ENCODE assay signal across 14 cellular contexts in genomic region chr2:239260546-239261327, GRCh38.
A peak's percentile ranks its signal among the peaks of the same experiment; 100 is the strongest.
DNase-seq lines count a peak whose midpoint lies in the region; ATAC-seq and TF ChIP-seq lines count a peak whose summit lies in the region.
"Had no signal": no experiment of that assay in that cellular context is flagged by ENCODE, and none has a peak within 500 bp of the region (broad histone marks: within the 10 kb centered on the region; RNA-seq: fewer than 3 reads in every experiment).

No MANE protein-coding gene starts in this region.

- peaks cover 28% of the 10 kb centered on the region for H3K36me3 Mint-ChIP-seq in activated CD8-positive, alpha-beta memory T cell treated with anti-CD3 and anti-CD28 coated beads, Interleukin-2, amount 10 ng/mL, durations not matched to agents 7 days and 5 days
- peaks cover 22% of the 10 kb centered on the region for H3K36me3 Mint-ChIP-seq in T-cell

- H3K27ac Mint-ChIP-seq in activated CD8-positive, alpha-beta memory T cell treated with anti-CD3 and anti-CD28 coated beads, Interleukin-2, amount 10 ng/mL, durations not matched to agents 7 days and 5 days, result peak overlapping the region; percentile 87
- peak overlapping the region; percentile 94 to 96 for H3K27ac Mint-ChIP-seq in T-cell

- TF ChIP-seq CTCF in esophagus muscularis mucosa (IDR thresholded peaks at IDR 0.05) (no peak), spleen (IDR thresholded peaks at IDR 0.05 in 8 of 11, conservative IDR thresholded peaks at IDR 0.05 in 3 of 11) (no peak)

- no peaks in the 10 kb centered on the region for H3K36me3 ChIP-seq in esophagus muscularis mucosa
- H3K36me3 ChIP-seq in spleen, result peaks cover 0 to 3% (median 0%) of the 10 kb centered on the region in 6 donors
- H3K36me3 ChIP-seq: heart left ventricle had no signal

- H3K27me3 ChIP-seq in esophagus muscularis mucosa (no peaks in the 10 kb centered on the region), spleen (replicated peaks in 1 of 7) (peaks cover 0 to 27% (median 0%) of the 10 kb centered on the region in 7 donors)
- H3K27me3 ChIP-seq: heart left ventricle had no signal

- H3K4me3 ChIP-seq in esophagus muscularis mucosa (no peak overlapping the region), spleen (peak overlapping the region in 1 of 8 donors; percentile 35)

- H3K9me3 ChIP-seq in esophagus muscularis mucosa (peaks cover 0 to 5% (median 0%) of the 10 kb centered on the region in 4 donors), spleen (peaks cover 0 to 19% (median 14%) of the 10 kb centered on the region in 8 donors)

- intact Hi-C loops in esophagus muscularis mucosa (cut with DNase I) (no loop called here), spleen (cut with DNase I; ENCODE audit: low total_unique reads) (no loop called here)

- H3K4me1 ChIP-seq in esophagus muscularis mucosa (peaks cover 59 to 98% (median 92%) of the 10 kb centered on the region in 4 donors), spleen (peaks cover 46 to 99% (median 70%) of the 10 kb centered on the region in 6 donors)

- H3K27me3 Mint-ChIP-seq in activated CD8-positive, alpha-beta memory T cell treated with anti-CD3 and anti-CD28 coated beads, Interleukin-2, amount 10 ng/mL, durations not matched to agents 7 days and 5 days, result peaks cover 2% of the 10 kb centered on the region
- no peaks in the 10 kb centered on the region for H3K27me3 Mint-ChIP-seq in T-cell

- CTCF ChIA-PET in activated CD8-positive, alpha-beta memory T cell treated with anti-CD3 and anti-CD28 coated beads, Interleukin-2, amount 10 ng/mL, durations not matched to agents 7 days and 5 days (lab: Charles Lee), result no interaction called here
- CTCF ChIA-PET in T-cell (lab: Charles Lee), result no interaction called here

- no peak for TF ChIP-seq EP300 in esophagus muscularis mucosa (IDR thresholded peaks at IDR 0.05)

- H3K9me3 Mint-ChIP-seq in activated CD8-positive, alpha-beta memory T cell treated with anti-CD3 and anti-CD28 coated beads, Interleukin-2, amount 10 ng/mL, durations not matched to agents 7 days and 5 days (ENCODE audit: low read depth), result peaks cover 8% of the 10 kb centered on the region
- peaks cover 7 to 11% (median 9%) of the 10 kb centered on the region in 3 donors for H3K9me3 Mint-ChIP-seq in T-cell

- DNase-seq in activated CD8-positive, alpha-beta memory T cell treated with anti-CD3 and anti-CD28 coated beads, Interleukin-2, amount 10 ng/mL, durations not matched to agents 7 days and 5 days, result peak; percentile 36
- DNase-seq in activated CD8-positive, alpha-beta memory T cell treated with anti-CD3 and anti-CD28 coated beads, Interleukin-2, amount 50 U/mL, for 4 hours, result no peak
- DNase-seq in T-cell (peak in 1 of 34 experiments; percentile 20), esophagus muscularis mucosa (ENCODE audit: extremely low spot score) (no peak), spleen (peak; percentile 78), SK-N-DZ (ENCODE audit: low spot score) (no peak)
- DNase-seq: erythroblast; NCI-H2171; retina; stimulated activated CD4-positive, alpha-beta T cell treated with anti-CD3 and anti-CD28 coated beads, Interleukin-2, amount 100 ng/mL, for 24 hours; stimulated activated CD8-positive, alpha-beta memory T cell treated with anti-CD3 and anti-CD28 coated beads, Interleukin-4, amount 100 ng/mL, for 48 hours had no signal

- TF ChIP-seq POLR2A in esophagus muscularis mucosa (IDR thresholded peaks at IDR 0.05; ENCODE audit: low read depth), result no peak
- no peak for TF ChIP-seq POLR2A in spleen (IDR thresholded peaks at IDR 0.05)

- no peak for ATAC-seq in activated CD8-positive, alpha-beta memory T cell treated with anti-CD3 and anti-CD28 coated beads, Interleukin-2, amount 10 ng/mL, durations not matched to agents 7 days and 5 days
- no peak for ATAC-seq in T-cell (replicated peaks in 1 of 4)
- no peak for ATAC-seq in HG03460 (IDR thresholded peaks at IDR 0.05; ENCODE audit: unreplicated experiment)
- no peak for ATAC-seq in HG03520 (IDR thresholded peaks at IDR 0.05; ENCODE audit: unreplicated experiment)
- ATAC-seq: heart left ventricle had no signal

- WGBS in esophagus muscularis mucosa, result 96% methylated on average over 21 of the region's 21 CpGs
- 85 to 93% (median 89%) methylated on average over 20 to 21 of the region's 21 CpGs for WGBS in spleen, 5 donors

- H3K27ac ChIP-seq in esophagus muscularis mucosa (replicated peaks in 1 of 4) (peak overlapping the region in 3 of 4 donors; percentile 81 to 84 (median 82)), spleen (peak overlapping the region in 7 of 8 donors; percentile 70 to 89 (median 84))

- H3K4me3 Mint-ChIP-seq in activated CD8-positive, alpha-beta memory T cell treated with anti-CD3 and anti-CD28 coated beads, Interleukin-2, amount 10 ng/mL, durations not matched to agents 7 days and 5 days, result peak overlapping the region; percentile 64
- H3K4me3 Mint-ChIP-seq in T-cell, result peak overlapping the region in 2 of 3 donors; percentile 15 to 73

- POLR2A ChIA-PET in T-cell (lab: Charles Lee), result no interaction called here

- H3K4me1 Mint-ChIP-seq in activated CD8-positive, alpha-beta memory T cell treated with anti-CD3 and anti-CD28 coated beads, Interleukin-2, amount 10 ng/mL, durations not matched to agents 7 days and 5 days, result peaks cover 77% of the 10 kb centered on the region
- peaks cover 88 to 94% (median 92%) of the 10 kb centered on the region in 3 donors for H3K4me1 Mint-ChIP-seq in T-cell

Comparison
In these comparisons a context has a peak if more than half of its experiments do, and no peak if none do; other contexts are left out.
1. DNase-seq: peak in activated CD8-positive, alpha-beta memory T cell treated with anti-CD3 and anti-CD28 coated beads, Interleukin-2, amount 10 ng/mL, durations not matched to agents 7 days and 5 days (single experiment) and spleen (single experiment); none in activated CD8-positive, alpha-beta memory T cell treated with anti-CD3 and anti-CD28 coated beads, Interleukin-2, amount 50 U/mL, for 4 hours (single experiment), esophagus muscularis mucosa (single experiment) and SK-N-DZ (single experiment).